In genomic region chr10:68331455-68332258, GRCh38 we compare ENCODE assay signal across 1 cellular context.
TF ChIP-seq lines count a peak whose summit lies in the region.

Gene HNRNPH3, plus strand, starts transcription at chr10:68332064. Its CDS starts 5,158 bp downstream, at chr10:68337222.

TF ChIP-seq in HepG2, 621 proteins besides CTCF, POLR2A, EP300 and RAD21 (continued from another document and continues in another):
- TF ChIP-seq ZFP82 (CRISPR knock-in tag; IDR thresholded peaks at IDR 0.05; ENCODE audit: borderline replicate concordance) (peak; percentile 94), ZNF12 (CRISPR knock-in tag; IDR thresholded peaks at IDR 0.05) (no peak; the same call in 1 of the 2 replicates), JUND (CRISPR knock-in tag; IDR thresholded peaks at IDR 0.05) (0 out of 2 replicates have a peak, but pooled peaks have one; percentile 10), PITX1 (CRISPR knock-in tag; IDR thresholded peaks at IDR 0.05) (no peak; the same call in 1 of the 2 replicates), SIX1 (CRISPR knock-in tag; IDR thresholded peaks at IDR 0.05; ENCODE audit: borderline replicate concordance) (no peak), HDAC1 (CRISPR knock-in tag; IDR thresholded peaks at IDR 0.05) (peak; percentile 83), ESRRA (CRISPR knock-in tag; IDR thresholded peaks at IDR 0.05; ENCODE audit: low read depth) (peak; percentile 18; the same call in 1 of the 2 replicates), ZNF552 (CRISPR knock-in tag; IDR thresholded peaks at IDR 0.05; ENCODE audit: borderline replicate concordance) (0 out of 2 replicates have a peak, but pooled peaks have one; percentile 82), ZNF773 (CRISPR knock-in tag; IDR thresholded peaks at IDR 0.05; ENCODE audit: borderline replicate concordance) (peak; percentile 80; the same call in 1 of the 2 replicates), FOSL2 (CRISPR knock-in tag; IDR thresholded peaks at IDR 0.05) (peak; percentile 55), RAD51 (IDR thresholded peaks at IDR 0.05; ENCODE audit: borderline replicate concordance) (no peak), ZNF768 (CRISPR knock-in tag; IDR thresholded peaks at IDR 0.05) (peak; percentile 66; the same call in 1 of the 2 replicates), ZNF644 (CRISPR knock-in tag; IDR thresholded peaks at IDR 0.05; ENCODE audit: low read depth) (no peak), AHDC1 (CRISPR knock-in tag; IDR thresholded peaks at IDR 0.05; ENCODE audit: borderline replicate concordance) (peak; percentile 64; the same call in 1 of the 2 replicates), MAZ (IDR thresholded peaks at IDR 0.05; ENCODE audit: borderline replicate concordance, low read depth, low read length) (no peak), MAZ (CRISPR knock-in tag; IDR thresholded peaks at IDR 0.05; ENCODE audit: low read depth) (peak; percentile 98), MLLT10 (CRISPR knock-in tag; IDR thresholded peaks at IDR 0.05) (no peak), SP5 (CRISPR knock-in tag; IDR thresholded peaks at IDR 0.05; ENCODE audit: borderline replicate concordance, low read depth) (peak; percentile 34; the same call in 1 of the 2 replicates), KLF13 (CRISPR knock-in tag; IDR thresholded peaks at IDR 0.05) (no peak), JUN (CRISPR knock-in tag; IDR thresholded peaks at IDR 0.05) (no peak; the same call in 1 of the 2 replicates), RBM22 (optimal IDR thresholded peaks at IDR 0.05; ENCODE audit: low read length) (no peak), ZFP36L1 (CRISPR knock-in tag; IDR thresholded peaks at IDR 0.05) (peak; percentile 65), ZNF367 (CRISPR knock-in tag; IDR thresholded peaks at IDR 0.05; ENCODE audit: borderline replicate concordance) (0 out of 2 replicates have a peak, but pooled peaks have one; percentile 69), BRCA1 (CRISPR knock-in tag; IDR thresholded peaks at IDR 0.05) (peak; percentile 81; the same call in 1 of the 2 replicates), EHMT2 (IDR thresholded peaks at IDR 0.05; ENCODE audit: borderline replicate concordance, low read depth, low read length) (peak; percentile 64; the same call in 1 of the 2 replicates), RXRA (CRISPR knock-in tag; IDR thresholded peaks at IDR 0.05) (peak; percentile 82), ZNF704 (CRISPR knock-in tag; IDR thresholded peaks at IDR 0.05; ENCODE audit: borderline replicate concordance) (peak; percentile 5; the same call in 1 of the 2 replicates), KDM3A (CRISPR knock-in tag; IDR thresholded peaks at IDR 0.05; ENCODE audit: low read depth) (0 out of 2 replicates have a peak, but pooled peaks have one; percentile 52), ZNF788 (CRISPR knock-in tag; IDR thresholded peaks at IDR 0.05; ENCODE audit: borderline replicate concordance) (peak; percentile 95), IKZF1 (IDR thresholded peaks at IDR 0.05) (no peak), ZNF317 (CRISPR knock-in tag; IDR thresholded peaks at IDR 0.05) (peak; percentile 25; the same call in 1 of the 2 replicates), PREB (CRISPR knock-in tag; IDR thresholded peaks at IDR 0.05) (0 out of 2 replicates have a peak, but pooled peaks have one; percentile 40), NFKB2 (CRISPR knock-in tag; IDR thresholded peaks at IDR 0.05; ENCODE audit: borderline replicate concordance) (peak; percentile 93; the same call in 1 of the 2 replicates), CERS6 (CRISPR knock-in tag; IDR thresholded peaks at IDR 0.05) (no peak), LBX2 (CRISPR knock-in tag; IDR thresholded peaks at IDR 0.05; ENCODE audit: borderline replicate concordance) (no peak), FOXA3 (CRISPR knock-in tag; IDR thresholded peaks at IDR 0.05) (peak; percentile 80), ZNF883 (CRISPR knock-in tag; IDR thresholded peaks at IDR 0.05; ENCODE audit: not compliant biosample characterization) (peak; percentile 42), CENPBD1 (CRISPR knock-in tag; IDR thresholded peaks at IDR 0.05; ENCODE audit: borderline replicate concordance, low read depth) (no peak)
- TF ChIP-seq, protein P1, sequence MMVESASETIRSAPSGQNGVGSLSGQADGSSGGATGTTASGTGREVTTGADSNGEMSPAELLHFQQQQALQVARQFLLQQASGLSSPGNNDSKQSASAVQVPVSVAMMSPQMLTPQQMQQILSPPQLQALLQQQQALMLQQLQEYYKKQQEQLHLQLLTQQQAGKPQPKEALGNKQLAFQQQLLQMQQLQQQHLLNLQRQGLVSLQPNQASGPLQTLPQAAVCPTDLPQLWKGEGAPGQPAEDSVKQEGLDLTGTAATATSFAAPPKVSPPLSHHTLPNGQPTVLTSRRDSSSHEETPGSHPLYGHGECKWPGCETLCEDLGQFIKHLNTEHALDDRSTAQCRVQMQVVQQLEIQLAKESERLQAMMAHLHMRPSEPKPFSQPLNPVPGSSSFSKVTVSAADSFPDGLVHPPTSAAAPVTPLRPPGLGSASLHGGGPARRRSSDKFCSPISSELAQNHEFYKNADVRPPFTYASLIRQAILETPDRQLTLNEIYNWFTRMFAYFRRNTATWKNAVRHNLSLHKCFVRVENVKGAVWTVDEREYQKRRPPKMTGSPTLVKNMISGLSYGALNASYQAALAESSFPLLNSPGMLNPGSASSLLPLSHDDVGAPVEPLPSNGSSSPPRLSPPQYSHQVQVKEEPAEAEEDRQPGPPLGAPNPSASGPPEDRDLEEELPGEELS (CRISPR knock-in tag; IDR thresholded peaks at IDR 0.05) = peak; percentile 60
- TF ChIP-seq, protein P2, sequence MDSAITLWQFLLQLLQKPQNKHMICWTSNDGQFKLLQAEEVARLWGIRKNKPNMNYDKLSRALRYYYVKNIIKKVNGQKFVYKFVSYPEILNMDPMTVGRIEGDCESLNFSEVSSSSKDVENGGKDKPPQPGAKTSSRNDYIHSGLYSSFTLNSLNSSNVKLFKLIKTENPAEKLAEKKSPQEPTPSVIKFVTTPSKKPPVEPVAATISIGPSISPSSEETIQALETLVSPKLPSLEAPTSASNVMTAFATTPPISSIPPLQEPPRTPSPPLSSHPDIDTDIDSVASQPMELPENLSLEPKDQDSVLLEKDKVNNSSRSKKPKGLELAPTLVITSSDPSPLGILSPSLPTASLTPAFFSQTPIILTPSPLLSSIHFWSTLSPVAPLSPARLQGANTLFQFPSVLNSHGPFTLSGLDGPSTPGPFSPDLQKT (CRISPR knock-in tag; IDR thresholded peaks at IDR 0.05; ENCODE audit: borderline replicate concordance) = 0 out of 2 replicates have a peak, but pooled peaks have one; percentile 36
- TF ChIP-seq, protein P3, sequence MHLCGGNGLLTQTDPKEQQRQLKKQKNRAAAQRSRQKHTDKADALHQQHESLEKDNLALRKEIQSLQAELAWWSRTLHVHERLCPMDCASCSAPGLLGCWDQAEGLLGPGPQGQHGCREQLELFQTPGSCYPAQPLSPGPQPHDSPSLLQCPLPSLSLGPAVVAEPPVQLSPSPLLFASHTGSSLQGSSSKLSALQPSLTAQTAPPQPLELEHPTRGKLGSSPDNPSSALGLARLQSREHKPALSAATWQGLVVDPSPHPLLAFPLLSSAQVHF (CRISPR knock-in tag; IDR thresholded peaks at IDR 0.05) = peak; percentile 85; the same call in 1 of the 2 replicates
- TF ChIP-seq, protein P4, sequence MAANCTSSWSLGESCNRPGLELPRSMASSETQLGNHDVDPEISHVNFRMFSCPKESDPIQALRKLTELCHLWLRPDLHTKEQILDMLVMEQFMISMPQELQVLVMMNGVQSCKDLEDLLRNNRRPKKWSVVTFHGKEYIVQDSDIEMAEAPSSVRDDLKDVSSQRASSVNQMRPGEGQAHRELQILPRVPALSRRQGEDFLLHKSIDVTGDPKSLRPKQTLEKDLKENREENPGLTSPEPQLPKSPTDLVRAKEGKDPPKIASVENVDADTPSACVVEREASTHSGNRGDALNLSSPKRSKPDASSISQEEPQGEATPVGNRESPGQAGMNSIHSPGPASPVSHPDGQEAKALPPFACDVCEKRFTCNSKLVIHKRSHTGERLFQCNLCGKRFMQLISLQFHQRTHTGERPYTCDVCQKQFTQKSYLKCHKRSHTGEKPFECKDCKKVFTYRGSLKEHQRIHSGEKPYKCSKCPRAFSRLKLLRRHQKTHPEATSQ (CRISPR knock-in tag; IDR thresholded peaks at IDR 0.05; ENCODE audit: borderline replicate concordance) = 0 out of 2 replicates have a peak, but pooled peaks have one; percentile 10
- TF ChIP-seq, protein P5, sequence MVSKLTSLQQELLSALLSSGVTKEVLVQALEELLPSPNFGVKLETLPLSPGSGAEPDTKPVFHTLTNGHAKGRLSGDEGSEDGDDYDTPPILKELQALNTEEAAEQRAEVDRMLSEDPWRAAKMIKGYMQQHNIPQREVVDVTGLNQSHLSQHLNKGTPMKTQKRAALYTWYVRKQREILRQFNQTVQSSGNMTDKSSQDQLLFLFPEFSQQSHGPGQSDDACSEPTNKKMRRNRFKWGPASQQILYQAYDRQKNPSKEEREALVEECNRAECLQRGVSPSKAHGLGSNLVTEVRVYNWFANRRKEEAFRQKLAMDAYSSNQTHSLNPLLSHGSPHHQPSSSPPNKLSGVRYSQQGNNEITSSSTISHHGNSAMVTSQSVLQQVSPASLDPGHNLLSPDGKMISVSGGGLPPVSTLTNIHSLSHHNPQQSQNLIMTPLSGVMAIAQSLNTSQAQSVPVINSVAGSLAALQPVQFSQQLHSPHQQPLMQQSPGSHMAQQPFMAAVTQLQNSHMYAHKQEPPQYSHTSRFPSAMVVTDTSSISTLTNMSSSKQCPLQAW (CRISPR knock-in tag; IDR thresholded peaks at IDR 0.05) = peak; percentile 90
- TF ChIP-seq, protein P6, sequence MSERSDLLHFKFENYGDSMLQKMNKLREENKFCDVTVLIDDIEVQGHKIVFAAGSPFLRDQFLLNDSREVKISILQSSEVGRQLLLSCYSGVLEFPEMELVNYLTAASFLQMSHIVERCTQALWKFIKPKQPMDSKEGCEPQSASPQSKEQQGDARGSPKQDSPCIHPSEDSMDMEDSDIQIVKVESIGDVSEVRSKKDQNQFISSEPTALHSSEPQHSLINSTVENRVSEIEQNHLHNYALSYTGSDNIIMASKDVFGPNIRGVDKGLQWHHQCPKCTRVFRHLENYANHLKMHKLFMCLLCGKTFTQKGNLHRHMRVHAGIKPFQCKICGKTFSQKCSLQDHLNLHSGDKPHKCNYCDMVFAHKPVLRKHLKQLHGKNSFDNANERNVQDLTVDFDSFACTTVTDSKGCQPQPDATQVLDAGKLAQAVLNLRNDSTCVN (CRISPR knock-in tag; IDR thresholded peaks at IDR 0.05; ENCODE audit: borderline replicate concordance) = 0 out of 2 replicates have a peak, but pooled peaks have one; percentile 61
